1 cellular context compared by ENCODE assay signal in the genomic region with DNA sequence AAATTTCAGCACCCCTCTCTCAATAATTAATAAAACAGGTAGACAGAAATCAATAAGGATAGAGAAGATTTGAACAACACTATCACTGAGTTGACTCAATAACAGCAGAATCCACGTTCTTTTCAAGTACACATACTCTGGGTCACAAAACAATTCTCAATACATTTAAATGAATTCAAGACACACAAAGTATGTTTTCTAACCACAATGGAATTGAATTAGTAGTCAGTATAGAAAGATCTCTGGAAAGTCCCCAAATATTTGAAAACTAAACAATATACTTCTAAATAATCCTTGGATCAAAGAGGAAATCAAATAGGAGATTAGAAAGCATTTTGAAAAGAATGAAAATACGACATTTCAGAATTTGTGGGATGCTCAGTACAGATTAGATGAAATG.
TF ChIP-seq lines count a peak whose summit lies in the region.

No MANE protein-coding gene starts in this region.

TF ChIP-seq in endothelial cell of umbilical vein, 7 proteins besides CTCF, POLR2A, EP300 and RAD21:
- TF ChIP-seq GATA2 (IDR thresholded peaks at IDR 0.05; ENCODE audit: insufficient read depth, insufficient read length, low read depth, low read length), result no peak
